In genomic region chr15:39579487-39580116, GRCh38 we compare ENCODE assay signal across 8 cellular contexts. TPM values are rescaled to one million over a fixed set of nuclear protein-coding genes. Genes with fewer than 3 reads are reported as not detected.
DNase-seq lines count a peak whose midpoint lies in the region; ATAC-seq and TF ChIP-seq lines count a peak whose summit lies in the region.

No MANE protein-coding gene starts in this region.

- H3K4me1 Mint-ChIP-seq in dendritic cell treated with granulocyte-macrophage colony-stimulating factor and Interleukin-4, amounts not matched to agents 40 ng/mL and 50 ng/mL, for 4 days (ENCODE audit: low read depth) = peaks cover 23% of the 10 kb centered on the region

- H3K27ac Mint-ChIP-seq in dendritic cell treated with granulocyte-macrophage colony-stimulating factor and Interleukin-4, amounts not matched to agents 40 ng/mL and 50 ng/mL, for 4 days = no peak overlapping the region

- H3K36me3 ChIP-seq in thoracic aorta = no peaks in the 10 kb centered on the region

- no peaks in the 10 kb centered on the region for H3K9me3 Mint-ChIP-seq in dendritic cell treated with granulocyte-macrophage colony-stimulating factor and Interleukin-4, amounts not matched to agents 40 ng/mL and 50 ng/mL, for 4 days

- TF ChIP-seq CTCF in thoracic aorta (IDR thresholded peaks at IDR 0.05) = no peak

- intact Hi-C loops in dendritic cell treated with granulocyte-macrophage colony-stimulating factor and Interleukin-4, amounts not matched to agents 40 ng/mL and 50 ng/mL, for 4 days (cut with micrococcal nuclease) = loop anchor here (1.0 to 5.0 kb wide), 7 partner anchors 178 to 872 kb away; no protein-coding TSS in a partner anchor

- peak overlapping the region; percentile 49 for H3K4me3 Mint-ChIP-seq in dendritic cell treated with granulocyte-macrophage colony-stimulating factor and Interleukin-4, amounts not matched to agents 40 ng/mL and 50 ng/mL, for 4 days

- peak overlapping the region; percentile 47 to 72 for H3K27ac ChIP-seq in thoracic aorta

- no peaks in the 10 kb centered on the region for H3K27me3 ChIP-seq in thoracic aorta (replicated peaks; ENCODE audit: insufficient read depth)

- H3K9me3 ChIP-seq in thoracic aorta = no peaks in the 10 kb centered on the region

- H3K27me3 Mint-ChIP-seq in dendritic cell treated with granulocyte-macrophage colony-stimulating factor and Interleukin-4, amounts not matched to agents 40 ng/mL and 50 ng/mL, for 4 days = peaks cover 43% of the 10 kb centered on the region

- ATAC-seq in thoracic aorta (ENCODE audit: insufficient number of reproducible peaks, low FRiP score, low read depth) (no peak), HG02763 (IDR thresholded peaks at IDR 0.05; ENCODE audit: unreplicated experiment) (no peak)

- peak overlapping the region; percentile 74 for H3K4me3 ChIP-seq in thoracic aorta

- H3K36me3 Mint-ChIP-seq in dendritic cell treated with granulocyte-macrophage colony-stimulating factor and Interleukin-4, amounts not matched to agents 40 ng/mL and 50 ng/mL, for 4 days (ENCODE audit: low read depth) = no peaks in the 10 kb centered on the region

- DNase-seq in DMS53 (lab: John Stamatoyannopoulos, UW) (peak; percentile 81), LoVo (ENCODE audit: low spot score) (peak; percentile 81), left kidney (ENCODE audit: low read depth, low spot score) (peak; percentile 81), thoracic aorta (ENCODE audit: low spot score) (no peak), MV-4-11 (lab: John Stamatoyannopoulos, UW) (no peak)
- DNase-seq in stimulated activated CD4-positive, alpha-beta T cell treated with anti-CD3 and anti-CD28 coated beads, Interleukin-4, amount 100 ng/mL, for 24 hours = no peak

- H3K4me1 ChIP-seq in thoracic aorta (ENCODE audit: control insufficient read depth in 1 of 2, low read depth in 2 of 2) = peaks cover 0 to 24% of the 10 kb centered on the region in 2 donors

RNA-seq across cellular contexts. Expression of gene THBS1, which starts 1.3 kb away (rescaled TPM):
- 1,000 to 10,000 TPM in 1 of 2 donors, 100 to 1,000 TPM in 1; 868 to 1,389 TPM for total RNA-seq in thoracic aorta

Comparison
In these comparisons a context has a peak if more than half of its experiments do, and no peak if none do; other contexts are left out.
1. DNase-seq: peak in DMS53 (single experiment), LoVo (single experiment) and left kidney (single experiment); none in thoracic aorta (single experiment), MV-4-11 (single experiment) and stimulated activated CD4-positive, alpha-beta T cell treated with anti-CD3 and anti-CD28 coated beads, Interleukin-4, amount 100 ng/mL, for 24 hours (single experiment).